ENCODE assay signal across 8 cellular contexts in the genomic region with DNA sequence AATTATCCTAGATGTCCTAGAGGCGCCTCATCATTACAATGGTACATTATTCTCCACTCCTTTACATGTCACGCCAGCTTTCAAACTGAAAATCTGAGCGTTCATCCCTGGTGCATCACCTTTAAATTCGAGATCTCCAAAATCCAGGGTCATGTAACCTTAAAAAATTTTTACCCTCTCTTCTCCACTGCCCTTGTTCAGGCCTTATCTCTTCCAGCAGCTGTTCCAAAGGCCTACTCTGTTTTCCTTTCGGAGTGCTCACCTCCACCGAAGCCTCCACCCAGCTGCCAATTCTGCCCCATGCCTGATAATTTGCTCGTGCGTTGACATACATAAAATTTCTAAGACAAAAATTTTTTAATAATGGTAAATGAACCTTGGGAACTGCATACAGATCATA. TPM values are rescaled to one million over a fixed set of nuclear protein-coding genes. Genes with fewer than 3 reads are reported as not detected.
DNase-seq lines count a peak whose midpoint lies in the region; ATAC-seq, FAIRE-seq and TF ChIP-seq lines count a peak whose summit lies in the region.

No MANE protein-coding gene starts in this region.

- H3K4me3 ChIP-seq in heart left ventricle (peak overlapping the region in 7 of 12 donors; percentile 73 to 99 (median 98)), right cardiac atrium (ENCODE audit: low read length) (no peak overlapping the region), keratinocyte (ENCODE audit: control insufficient read depth in 2 of 3, extremely low read depth in 1 of 3, insufficient read depth in 2 of 3, low read depth in 1 of 3, low read length in 3 of 3) (peak overlapping the region; percentile 59 to 83 (median 72))

- peak overlapping the region; percentile 86 for H3K4me2 ChIP-seq in keratinocyte (ENCODE audit: control insufficient read depth, extremely low read depth, insufficient read depth, low read depth, low read length)

- H3K79me2 ChIP-seq in keratinocyte (ENCODE audit: control insufficient read depth, insufficient read depth, low read length), result peaks cover 28% of the 10 kb centered on the region

- H4K20me1 ChIP-seq in keratinocyte (ENCODE audit: control insufficient read depth, extremely low read depth, insufficient read depth, low read length), result no peaks in the 10 kb centered on the region

- H3K9me3 ChIP-seq in heart left ventricle, result no peaks in the 10 kb centered on the region
- H3K9me3 ChIP-seq in right cardiac atrium (ENCODE audit: control insufficient read depth, low read length), result no peaks in the 10 kb centered on the region
- H3K9me3 ChIP-seq in keratinocyte (ENCODE audit: control insufficient read depth, low read depth, low read length), result no peaks in the 10 kb centered on the region

- CTCF ChIA-PET in activated CD8-positive, alpha-beta T cell treated with anti-CD3 and anti-CD28 coated beads, Interleukin-2, amount 10 ng/mL, durations not matched to agents 7 days and 5 days (lab: Charles Lee), result interaction anchor here (1.4 to 1.9 kb wide), 3 partner anchors 19 to 171 kb away, joined by 4 to 9 read pairs (median 4); no protein-coding TSS in a partner anchor

- no peak for DNase-seq in heart left ventricle
- no peak for DNase-seq in right cardiac atrium
- no peak for DNase-seq in activated CD8-positive, alpha-beta T cell treated with anti-CD3 and anti-CD28 coated beads, Interleukin-2, amount 10 ng/mL, durations not matched to agents 7 days and 5 days
- DNase-seq in keratinocyte (ENCODE audit: low read depth, low spot score), result no peak
- DNase-seq in type B pancreatic cell (ENCODE audit: extremely low spot score, unreplicated experiment), result no peak
- no peak for DNase-seq in GM03348 (ENCODE audit: low spot score)
- DNase-seq in SW 1271 (lab: John Stamatoyannopoulos, UW), result no peak

- peak overlapping the region; percentile 80 for H3K9ac ChIP-seq in keratinocyte (ENCODE audit: control insufficient read depth, extremely low read depth, insufficient read depth, low read length)

- H3K36me3 Mint-ChIP-seq in activated CD8-positive, alpha-beta T cell treated with anti-CD3 and anti-CD28 coated beads, Interleukin-2, amount 10 ng/mL, durations not matched to agents 7 days and 5 days (ENCODE audit: low read depth), result peaks cover 40% of the 10 kb centered on the region
- H3K36me3 Mint-ChIP-seq in type B pancreatic cell, result peaks cover 18% of the 10 kb centered on the region

- no peaks in the 10 kb centered on the region for H3K9me3 Mint-ChIP-seq in activated CD8-positive, alpha-beta T cell treated with anti-CD3 and anti-CD28 coated beads, Interleukin-2, amount 10 ng/mL, durations not matched to agents 7 days and 5 days (ENCODE audit: insufficient read depth)
- H3K9me3 Mint-ChIP-seq in type B pancreatic cell, result no peaks in the 10 kb centered on the region

- 39 to 50% (median 45%) methylated on average over 8 of the region's 8 CpGs for WGBS in heart left ventricle, 4 donors
- WGBS in right cardiac atrium, result 45% methylated on average over 8 of the region's 8 CpGs

- H3K27me3 ChIP-seq in heart left ventricle (no peaks in the 10 kb centered on the region), right cardiac atrium (ENCODE audit: control insufficient read depth, insufficient read depth) (no peaks in the 10 kb centered on the region), keratinocyte (ENCODE audit: control insufficient read depth, extremely low read depth, insufficient read depth, low read length) (no peaks in the 10 kb centered on the region)

- POLR2A ChIA-PET in activated CD8-positive, alpha-beta T cell treated with anti-CD3 and anti-CD28 coated beads, Interleukin-2, amount 10 ng/mL, durations not matched to agents 7 days and 5 days (lab: Charles Lee), result interaction anchor here (1.1 to 1.4 kb wide), 3 partner anchors 10 to 15 kb away, joined by 3 to 4 read pairs (median 3); no protein-coding TSS in a partner anchor

- peaks cover 31% of the 10 kb centered on the region for H3K4me1 Mint-ChIP-seq in activated CD8-positive, alpha-beta T cell treated with anti-CD3 and anti-CD28 coated beads, Interleukin-2, amount 10 ng/mL, durations not matched to agents 7 days and 5 days (ENCODE audit: low read depth)
- peaks cover 26% of the 10 kb centered on the region for H3K4me1 Mint-ChIP-seq in type B pancreatic cell (ENCODE audit: unreplicated experiment)

- H2AFZ ChIP-seq in keratinocyte (ENCODE audit: control insufficient read depth, low read length), result no peak overlapping the region

- H3K4me1 ChIP-seq in heart left ventricle (peaks cover 3 to 30% (median 17%) of the 10 kb centered on the region in 12 donors), right cardiac atrium (ENCODE audit: control insufficient read depth, insufficient read depth, low read length) (peaks cover 4% of the 10 kb centered on the region), keratinocyte (ENCODE audit: control insufficient read depth, extremely low read depth, insufficient read depth, low read length) (peaks cover 18% of the 10 kb centered on the region)

- H3K27me3 Mint-ChIP-seq in activated CD8-positive, alpha-beta T cell treated with anti-CD3 and anti-CD28 coated beads, Interleukin-2, amount 10 ng/mL, durations not matched to agents 7 days and 5 days (ENCODE audit: low read depth), result no peaks in the 10 kb centered on the region
- no peaks in the 10 kb centered on the region for H3K27me3 Mint-ChIP-seq in type B pancreatic cell

- no peaks in the 10 kb centered on the region for H3K9me1 ChIP-seq in keratinocyte (ENCODE audit: control insufficient read depth, extremely low read depth, insufficient read depth, low read length)

- intact Hi-C loops in heart left ventricle (cut with DNase I) (no loop called here), right cardiac atrium (cut with DNase I) (no loop called here)

- TF ChIP-seq CTCF in heart left ventricle (IDR thresholded peaks at IDR 0.05) (no peak), keratinocyte (optimal IDR thresholded peaks at IDR 0.05 in 1 of 3, IDR thresholded peaks at IDR 0.05 in 1 of 3, conservative IDR thresholded peaks at IDR 0.05 in 1 of 3; ENCODE audit: extremely low read depth in 1 of 3, insufficient read depth in 2 of 3, low read length in 3 of 3) (no peak), type B pancreatic cell (conservative IDR thresholded peaks at IDR 0.05) (no peak)

- no peak for TF ChIP-seq POLR2A in heart left ventricle (IDR thresholded peaks at IDR 0.05)

- FAIRE-seq in keratinocyte (lab: Jason Lieb, UNC), result no peak

- H3K27ac ChIP-seq in heart left ventricle (no peak overlapping the region), right cardiac atrium (ENCODE audit: low read length) (no peak overlapping the region), keratinocyte (ENCODE audit: control insufficient read depth, insufficient read depth, low read length) (peak overlapping the region; percentile 61)

- dilution Hi-C loops in keratinocyte (cut with MboI; ENCODE audit: extremely low pct_ligation_motif_present, low sequenced_read_pairs), result no loop called here

- peak overlapping the region; percentile 83 for H3K4me3 Mint-ChIP-seq in activated CD8-positive, alpha-beta T cell treated with anti-CD3 and anti-CD28 coated beads, Interleukin-2, amount 10 ng/mL, durations not matched to agents 7 days and 5 days
- peak overlapping the region; percentile 76 for H3K4me3 Mint-ChIP-seq in type B pancreatic cell

- ATAC-seq in heart left ventricle, result no peak
- ATAC-seq in right cardiac atrium, result no peak
- ATAC-seq in activated CD8-positive, alpha-beta T cell treated with anti-CD3 and anti-CD28 coated beads, Interleukin-2, amount 10 ng/mL, durations not matched to agents 7 days and 5 days, result no peak
- no peak for ATAC-seq in HG02973 (IDR thresholded peaks at IDR 0.05; ENCODE audit: unreplicated experiment)

- H3K27ac Mint-ChIP-seq in activated CD8-positive, alpha-beta T cell treated with anti-CD3 and anti-CD28 coated beads, Interleukin-2, amount 10 ng/mL, durations not matched to agents 7 days and 5 days, result peak overlapping the region; percentile 95
- peak overlapping the region; percentile 0 for H3K27ac Mint-ChIP-seq in type B pancreatic cell

- H3K36me3 ChIP-seq in heart left ventricle, result peaks cover 0 to 30% (median 27%) of the 10 kb centered on the region in 9 donors
- H3K36me3 ChIP-seq in keratinocyte (ENCODE audit: control insufficient read depth in 2 of 2, extremely low read depth in 1 of 2, insufficient read depth in 2 of 2, low read length in 2 of 2), result peaks cover 3 to 14% of the 10 kb centered on the region in 2 experiments

RNA-seq across cellular contexts. Expression of a gene that starts 1.0 kb away (rescaled TPM):
- total RNA-seq in heart left ventricle (10 to 100 TPM in 4 of 9 donors, 1 to 10 TPM in 5; 6.0 to 15.8 (median 9.2) TPM), right cardiac atrium (10 to 100 TPM in 3 of 4 donors, 1 to 10 TPM in 1; 9.9 to 12.4 (median 10.5) TPM), type B pancreatic cell (ENCODE audit: low replicate concordance) (10.4 and 13.9 TPM in 2 replicates)
- polyA plus RNA-seq in heart left ventricle (1 to 10 TPM; 2.9 to 4.8 TPM), right cardiac atrium (4.2 TPM), keratinocyte (6.6 to 11.1 TPM (median 10.1 TPM) in 3 replicates)
- total RNA-seq in activated CD8-positive, alpha-beta T cell treated with anti-CD3 and anti-CD28 coated beads, Interleukin-2, amount 10 ng/mL, durations not matched to agents 7 days and 5 days, result 10 to 100 TPM; 20.1 to 20.3 TPM
- polyA plus RNA-seq in keratinocyte (2011; ENCODE audit: low read depth), result 14.9 TPM
- 6.3 and 11.7 TPM in 2 replicates for polyA plus RNA-seq in keratinocyte (2011; cell fraction: cytosol; rRNA removed)
- polyA plus RNA-seq in keratinocyte (2011; cell fraction: nucleus; rRNA removed), result 5.6 and 7.6 TPM in 2 replicates
- polyA plus RNA-seq in keratinocyte (2012; ENCODE audit: low replicate concordance), result 6.2 and 9.4 TPM in 2 replicates
- polyA minus RNA-seq in keratinocyte, result 2.3 to 18.1 TPM (median 6.6 TPM) in 3 replicates
- polyA minus RNA-seq in keratinocyte (2011; cell fraction: cytosol; rRNA and poly(A)+ RNA removed), result 9.0 TPM
- 9.0 and 15.9 TPM in 2 replicates for polyA minus RNA-seq in keratinocyte (2011; cell fraction: nucleus; rRNA and poly(A)+ RNA removed)

RNA-seq across cellular contexts. Expression of a gene that starts 1.3 kb away (rescaled TPM):
- total RNA-seq in heart left ventricle (10 to 100 TPM in 5 of 9 donors, 1 to 10 TPM in 4; 1.6 to 18.9 (median 11.6) TPM), right cardiac atrium (10 to 100 TPM in 2 of 4 donors, 1 to 10 TPM in 2; 4.3 to 14.9 (median 10.8) TPM), type B pancreatic cell (ENCODE audit: low replicate concordance) (24.8 and 55.1 TPM in 2 replicates)
- polyA plus RNA-seq in heart left ventricle (1 to 10 TPM; 8.1 to 9.6 TPM), right cardiac atrium (8.7 TPM), keratinocyte (4.4 to 19.7 TPM (median 16.7 TPM) in 3 replicates)
- 100 to 1,000 TPM in 1 of 2 experiments, 10 to 100 TPM in 1; 96.2 to 102 TPM for total RNA-seq in activated CD8-positive, alpha-beta T cell treated with anti-CD3 and anti-CD28 coated beads, Interleukin-2, amount 10 ng/mL, durations not matched to agents 7 days and 5 days
- polyA plus RNA-seq in keratinocyte (2011; ENCODE audit: low read depth), result 2.5 TPM
- polyA plus RNA-seq in keratinocyte (2011; cell fraction: cytosol; rRNA removed), result 5.0 and 9.0 TPM in 2 replicates
- 6.2 and 7.3 TPM in 2 replicates for polyA plus RNA-seq in keratinocyte (2011; cell fraction: nucleus; rRNA removed)
- 1.9 and 16.4 TPM in 2 replicates for polyA plus RNA-seq in keratinocyte (2012; ENCODE audit: low replicate concordance)
- polyA minus RNA-seq in keratinocyte, result 2.3 to 14.4 TPM (median 4.9 TPM) in 3 replicates
- 7.9 TPM for polyA minus RNA-seq in keratinocyte (2011; cell fraction: cytosol; rRNA and poly(A)+ RNA removed)
- polyA minus RNA-seq in keratinocyte (2011; cell fraction: nucleus; rRNA and poly(A)+ RNA removed), result 1.6 and 2.4 TPM in 2 replicates
